In the genomic region with DNA sequence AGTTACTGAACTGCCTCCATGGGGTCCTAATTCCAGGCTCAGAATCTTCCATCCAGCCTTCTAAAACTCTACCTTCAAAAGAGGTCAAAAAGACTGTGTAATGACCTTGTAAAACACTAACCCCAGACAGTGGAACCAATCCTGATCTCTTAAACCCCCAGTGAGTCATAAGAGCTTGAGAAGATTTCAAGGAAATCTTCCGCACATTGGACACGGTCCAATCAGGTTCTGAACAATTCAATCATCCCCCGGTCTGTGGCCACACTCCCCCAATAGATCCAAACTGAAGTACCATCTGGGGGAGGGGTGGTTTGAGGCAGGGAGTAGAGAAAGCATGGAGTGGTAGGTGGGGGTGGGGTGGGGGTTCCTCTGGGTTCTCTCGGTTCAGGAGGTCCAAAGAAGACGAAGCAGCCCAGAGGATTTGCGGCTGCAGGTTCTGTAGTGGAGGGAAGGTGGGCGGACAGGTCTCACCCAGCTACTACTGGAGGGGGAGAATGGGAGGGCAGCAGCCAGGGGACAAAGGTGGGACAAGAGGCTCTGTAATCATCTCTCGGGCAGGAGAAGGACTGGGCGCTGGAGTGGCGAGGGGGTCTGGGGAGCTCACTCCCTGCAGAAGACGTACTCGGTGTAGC, we compare ENCODE assay signal across 1 cellular context.
TF ChIP-seq lines count a peak whose summit lies in the region.

No MANE protein-coding gene starts in this region.

TF ChIP-seq in HEK293, 187 proteins besides CTCF, POLR2A, EP300 and RAD21 (continued from another document):
- TF ChIP-seq, protein P1, sequence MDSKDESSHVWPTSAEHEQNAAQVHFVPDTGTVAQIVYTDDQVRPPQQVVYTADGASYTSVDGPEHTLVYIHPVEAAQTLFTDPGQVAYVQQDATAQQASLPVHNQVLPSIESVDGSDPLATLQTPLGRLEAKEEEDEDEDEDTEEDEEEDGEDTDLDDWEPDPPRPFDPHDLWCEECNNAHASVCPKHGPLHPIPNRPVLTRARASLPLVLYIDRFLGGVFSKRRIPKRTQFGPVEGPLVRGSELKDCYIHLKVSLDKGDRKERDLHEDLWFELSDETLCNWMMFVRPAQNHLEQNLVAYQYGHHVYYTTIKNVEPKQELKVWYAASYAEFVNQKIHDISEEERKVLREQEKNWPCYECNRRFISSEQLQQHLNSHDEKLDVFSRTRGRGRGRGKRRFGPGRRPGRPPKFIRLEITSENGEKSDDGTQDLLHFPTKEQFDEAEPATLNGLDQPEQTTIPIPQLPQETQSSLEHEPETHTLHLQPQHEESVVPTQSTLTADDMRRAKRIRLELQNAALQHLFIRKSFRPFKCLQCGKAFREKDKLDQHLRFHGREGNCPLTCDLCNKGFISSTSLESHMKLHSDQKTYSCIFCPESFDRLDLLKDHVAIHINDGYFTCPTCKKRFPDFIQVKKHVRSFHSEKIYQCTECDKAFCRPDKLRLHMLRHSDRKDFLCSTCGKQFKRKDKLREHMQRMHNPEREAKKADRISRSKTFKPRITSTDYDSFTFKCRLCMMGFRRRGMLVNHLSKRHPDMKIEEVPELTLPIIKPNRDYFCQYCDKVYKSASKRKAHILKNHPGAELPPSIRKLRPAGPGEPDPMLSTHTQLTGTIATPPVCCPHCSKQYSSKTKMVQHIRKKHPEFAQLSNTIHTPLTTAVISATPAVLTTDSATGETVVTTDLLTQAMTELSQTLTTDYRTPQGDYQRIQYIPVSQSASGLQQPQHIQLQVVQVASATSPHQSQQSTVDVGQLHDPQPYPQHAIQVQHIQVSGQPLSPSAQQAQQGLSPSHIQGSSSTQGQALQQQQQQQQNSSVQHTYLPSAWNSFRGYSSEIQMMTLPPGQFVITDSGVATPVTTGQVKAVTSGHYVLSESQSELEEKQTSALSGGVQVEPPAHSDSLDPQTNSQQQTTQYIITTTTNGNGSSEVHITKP (tag by site-specific recombination; IDR thresholded peaks at IDR 0.05) = peak; percentile 44; the same call in 1 of the 2 replicates
